8 cellular contexts compared by ENCODE assay signal in the genomic region with DNA sequence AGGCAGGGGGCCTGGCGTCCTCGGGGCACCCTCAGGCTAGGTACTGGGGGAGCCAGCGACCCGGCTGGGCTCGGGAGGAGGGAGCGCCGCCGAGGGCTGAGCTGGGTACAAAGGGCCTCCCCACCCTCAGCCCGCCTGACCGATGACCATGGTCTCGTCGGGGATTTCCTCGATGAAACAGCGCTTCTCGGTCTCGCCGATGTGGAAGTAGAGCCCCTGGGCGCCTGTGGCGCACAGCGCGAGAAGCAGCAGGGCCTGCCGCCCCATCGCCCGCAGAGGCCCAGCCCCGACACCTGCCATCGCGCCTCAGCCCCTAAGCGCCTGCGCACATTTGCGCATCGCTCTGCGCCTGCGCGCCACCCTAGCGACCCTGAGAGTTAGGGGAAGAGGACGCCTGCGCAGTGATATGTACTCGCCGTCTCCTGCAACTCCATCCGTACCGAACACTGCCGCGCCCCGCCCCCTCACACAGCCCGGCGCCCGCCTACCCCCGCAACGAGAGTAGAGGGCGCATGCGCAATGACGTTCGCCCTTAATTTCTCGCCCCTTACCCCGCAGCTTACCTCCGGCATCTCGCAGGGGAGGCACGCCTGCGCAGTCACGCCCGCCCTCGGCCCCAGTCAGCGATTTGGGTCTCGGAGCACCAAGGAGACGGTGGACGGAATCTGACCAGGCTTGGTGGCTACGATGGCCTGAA. TPM values are rescaled to one million over a fixed set of nuclear protein-coding genes. Genes with fewer than 3 reads are reported as not detected.
DNase-seq lines count a peak whose midpoint lies in the region; ATAC-seq and TF ChIP-seq lines count a peak whose summit lies in the region.

A gene (minus strand): TSS at position 325 of the 697 bp plus-strand sequence. CDS start 25 bp downstream, at position 300.

- no peaks in the 10 kb centered on the region for H3K9me3 Mint-ChIP-seq in HFFc6
- no peaks in the 10 kb centered on the region for H3K9me3 Mint-ChIP-seq in activated naive CD4-positive, alpha-beta T cell treated with anti-CD3 and anti-CD28 coated beads, Interleukin-2, amount 10 ng/mL, durations not matched to agents 7 days and 5 days

- peaks cover 19% of the 10 kb centered on the region for H3K36me3 Mint-ChIP-seq in HFFc6 (ENCODE audit: low read depth)
- H3K36me3 Mint-ChIP-seq in activated naive CD4-positive, alpha-beta T cell treated with anti-CD3 and anti-CD28 coated beads, Interleukin-2, amount 10 ng/mL, durations not matched to agents 7 days and 5 days: peaks cover 32% of the 10 kb centered on the region

- peak within 1 kb of the TSS; percentile 91 for H3K4me3 Mint-ChIP-seq in HFFc6
- H3K4me3 Mint-ChIP-seq in activated naive CD4-positive, alpha-beta T cell treated with anti-CD3 and anti-CD28 coated beads, Interleukin-2, amount 10 ng/mL, durations not matched to agents 7 days and 5 days: peak within 1 kb of the TSS; percentile 90

- no peaks in the 10 kb centered on the region for H3K27me3 ChIP-seq in gastroesophageal sphincter
- H3K27me3 ChIP-seq in neutrophil: no peaks in the 10 kb centered on the region

- ATAC-seq in gastroesophageal sphincter: peak; percentile 99

- H3K27ac Mint-ChIP-seq in HFFc6: peak within 1 kb of the TSS; percentile 95
- peak within 1 kb of the TSS; percentile 95 for H3K27ac Mint-ChIP-seq in activated naive CD4-positive, alpha-beta T cell treated with anti-CD3 and anti-CD28 coated beads, Interleukin-2, amount 10 ng/mL, durations not matched to agents 7 days and 5 days

- peaks cover 29% of the 10 kb centered on the region for H3K36me3 ChIP-seq in SK-N-MC (ENCODE audit: insufficient read depth, low read length)
- H3K36me3 ChIP-seq in gastroesophageal sphincter: peaks cover 0 to 41% of the 10 kb centered on the region in 2 donors
- H3K36me3 ChIP-seq in neutrophil: peaks cover 32% of the 10 kb centered on the region

- H3K4me1 ChIP-seq in gastroesophageal sphincter: peaks cover 0 to 36% (median 8%) of the 10 kb centered on the region in 3 donors
- peaks cover 27 to 28% of the 10 kb centered on the region in 2 experiments for H3K4me1 ChIP-seq in neutrophil (ENCODE audit: control insufficient read depth in 1 of 2, insufficient read depth in 1 of 2, low read depth in 1 of 2, low read length in 1 of 2)

- no peaks in the 10 kb centered on the region for H3K27me3 Mint-ChIP-seq in HFFc6 (ENCODE audit: insufficient read depth)
- peaks cover 17% of the 10 kb centered on the region for H3K27me3 Mint-ChIP-seq in activated naive CD4-positive, alpha-beta T cell treated with anti-CD3 and anti-CD28 coated beads, Interleukin-2, amount 10 ng/mL, durations not matched to agents 7 days and 5 days

- CTCF ChIA-PET in activated naive CD4-positive, alpha-beta T cell treated with anti-CD3 and anti-CD28 coated beads, Interleukin-2, amount 10 ng/mL, durations not matched to agents 7 days and 5 days (lab: Charles Lee): interaction anchor here (0.7 to 1.7 kb wide), 7 partner anchors 9 to 265 kb away, joined by 3 to 6 read pairs (median 4); a partner anchor contains a TSS

- WGBS in gastroesophageal sphincter (ENCODE audit: low coverage in 1 of 2), 2 donors: no CpG with 5 or more reads among the region's 67 CpGs

- peaks cover 21% of the 10 kb centered on the region for H3K4me1 Mint-ChIP-seq in HFFc6 (ENCODE audit: low read depth)
- peaks cover 40% of the 10 kb centered on the region for H3K4me1 Mint-ChIP-seq in activated naive CD4-positive, alpha-beta T cell treated with anti-CD3 and anti-CD28 coated beads, Interleukin-2, amount 10 ng/mL, durations not matched to agents 7 days and 5 days

- DNase-seq in GM04503 (ENCODE audit: low read depth) (peak; percentile 77), HFFc6 (peak; percentile 97), NB4 (ENCODE audit: low read depth) (peak; percentile 100), SK-N-MC (ENCODE audit: low read depth, low spot score) (peak; percentile 96), substantia nigra (lab: John Stamatoyannopoulos, UW) (peak; percentile 93 to 99 (median 97))
- peak; percentile 100 for DNase-seq in activated naive CD4-positive, alpha-beta T cell treated with anti-CD3 and anti-CD28 coated beads, Interleukin-2, amount 10 ng/mL, durations not matched to agents 7 days and 5 days

- TF ChIP-seq POLR2A in NB4 (IDR thresholded peaks at IDR 0.05; ENCODE audit: extremely low read depth, insufficient read length) (peak; percentile 95), gastroesophageal sphincter (IDR thresholded peaks at IDR 0.05) (peak; percentile 66 to 75)

- peak within 1 kb of the TSS; percentile 98 for H3K9ac ChIP-seq in SK-N-MC (ENCODE audit: insufficient read length)

- no peak for TF ChIP-seq EP300 in gastroesophageal sphincter (IDR thresholded peaks at IDR 0.05)

- peak within 1 kb of the TSS; percentile 89 for H3K4me3 ChIP-seq in NB4 (ENCODE audit: low read depth, low read length)
- peak within 1 kb of the TSS; percentile 83 for H3K4me3 ChIP-seq in SK-N-MC
- peak within 1 kb of the TSS; percentile 72 to 81 for H3K4me3 ChIP-seq in gastroesophageal sphincter
- peak within 1 kb of the TSS; percentile 77 to 95 for H3K4me3 ChIP-seq in neutrophil (ENCODE audit: low read depth in 1 of 2, low read length in 1 of 2)

- TF ChIP-seq CTCF in HFFc6 (IDR thresholded peaks at IDR 0.05) (no peak), NB4 (IDR thresholded peaks at IDR 0.05; ENCODE audit: low read depth, low read length) (no peak), gastroesophageal sphincter (IDR thresholded peaks at IDR 0.05) (peak in 1 of 4 experiments; percentile 11), neutrophil (IDR thresholded peaks at IDR 0.05) (no peak)

- H3K9me3 ChIP-seq in SK-N-MC (ENCODE audit: low read depth, low read length): no peaks in the 10 kb centered on the region
- no peaks in the 10 kb centered on the region for H3K9me3 ChIP-seq in gastroesophageal sphincter
- no peaks in the 10 kb centered on the region for H3K9me3 ChIP-seq in neutrophil

- H3K27ac ChIP-seq in SK-N-MC: peak within 1 kb of the TSS; percentile 64
- H3K27ac ChIP-seq in gastroesophageal sphincter: peak within 1 kb of the TSS; percentile 75 to 100 (median 93)
- peak within 1 kb of the TSS; percentile 97 for H3K27ac ChIP-seq in neutrophil
- H3K27ac ChIP-seq in substantia nigra (ENCODE audit: low read depth, low read length, poor library complexity, severe bottlenecking): peak within 1 kb of the TSS; percentile 99

RNA-seq across cellular contexts. Expression of the gene that starts here (rescaled TPM):
- 10 to 100 TPM; 73.7 to 89.7 (median 80.7) TPM for total RNA-seq in HFFc6 (2021; fragmentation: NEBNext Ultra II Directional; extraction: Animal tissue kit (Norgen Biotek cat#: 25700))
- 100 to 1,000 TPM; 124 to 193 (median 160) TPM for total RNA-seq in gastroesophageal sphincter

Comparison
In these comparisons a context has a peak if more than half of its experiments do, and no peak if none do; other contexts are left out.
1. Peak in every context shown above with its lines: DNase-seq, ATAC-seq, H3K4me3 ChIP-seq and H3K27ac ChIP-seq.